In genomic region chr21:44765231-44766013, GRCh38 we compare ENCODE assay signal across 1 cellular context.
TF ChIP-seq lines count a peak whose summit lies in the region.

No MANE protein-coding gene starts in this region.

TF ChIP-seq in GM12878, 131 proteins besides CTCF, POLR2A, EP300 and RAD21:
- TF ChIP-seq SKIL (IDR thresholded peaks at IDR 0.05; ENCODE audit: low read depth, poor library complexity, severe bottlenecking), result no peak
- no peak for TF ChIP-seq PKNOX1 (IDR thresholded peaks at IDR 0.05)
- peak; percentile 22; the same call in 1 of the 2 replicates for TF ChIP-seq RUNX3 (IDR thresholded peaks at IDR 0.05; ENCODE audit: low read length)
- no peak for TF ChIP-seq HSF1 (IDR thresholded peaks at IDR 0.05; ENCODE audit: low read depth, low read length)
